26 cellular contexts compared by ENCODE assay signal in the genomic region with DNA sequence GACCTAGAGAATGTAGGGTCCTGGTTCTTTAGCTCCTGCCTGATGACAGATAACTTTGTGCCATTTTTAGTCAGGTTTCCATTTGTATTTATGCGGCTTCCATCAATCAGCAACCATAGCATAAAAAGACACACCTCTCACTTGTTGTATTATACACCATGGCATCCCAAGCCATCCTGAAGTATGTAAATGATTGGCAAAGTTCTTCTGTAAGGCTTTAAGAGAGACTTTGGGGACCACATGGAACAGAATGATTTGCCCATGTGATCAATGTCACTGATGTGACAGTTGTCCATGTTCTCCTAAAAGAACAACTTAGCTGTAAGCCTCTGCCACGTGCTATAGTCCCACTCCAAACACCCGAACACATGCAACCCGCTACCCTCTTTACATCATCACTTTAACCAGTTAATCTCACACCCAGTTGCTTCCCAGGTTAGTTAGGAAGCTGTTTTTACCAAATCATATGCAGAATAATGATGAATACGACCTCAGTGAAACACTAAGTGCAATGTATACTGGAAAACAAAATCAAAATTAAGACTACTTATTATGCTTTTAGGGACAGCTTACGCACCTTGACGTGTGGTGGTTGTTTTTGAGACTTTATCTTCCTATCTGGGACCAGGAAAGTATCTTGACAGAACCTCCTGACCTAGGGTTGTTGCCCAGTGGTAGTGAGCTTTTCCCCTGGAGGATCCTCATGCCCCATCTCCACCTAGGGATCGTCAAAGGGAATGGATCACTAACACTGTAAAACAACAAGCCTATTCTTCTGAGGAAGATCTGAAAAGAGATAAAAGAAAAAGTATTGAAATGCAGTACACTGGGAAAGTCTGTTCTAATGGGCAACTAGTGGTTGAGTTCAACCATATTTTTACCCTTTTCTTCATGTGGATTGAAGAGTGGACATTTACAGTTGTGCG. TPM values are rescaled to one million over a fixed set of nuclear protein-coding genes. Genes with fewer than 3 reads are reported as not detected.
"Had no signal": no experiment of that assay in that cellular context is flagged by ENCODE, and none has a peak within 500 bp of the region (broad histone marks: within the 10 kb centered on the region; RNA-seq: fewer than 3 reads in every experiment).

No MANE protein-coding gene starts in this region.

- H3K4me3 ChIP-seq: lung, mucosa of descending colon, neural progenitor cell, smooth muscle cell, suprapubic skin, transverse colon, upper lobe of right lung, vagina had no signal

- ATAC-seq: effector memory CD8-positive, alpha-beta T cell; mucosa of descending colon; natural killer cell treated with Interleukin-12 subunit alpha and Interleukin-12 subunit beta and Interleukin-15 and Interleukin-18, amount 100 ng/mL, for 72 hours; sciatic nerve; stimulated activated naive CD8-positive, alpha-beta T cell treated with anti-CD3 and anti-CD28 coated beads, Interleukin-15, amount 100 ng/mL, for 72 hours; upper lobe of right lung had no signal

- DNase-seq: cortex of kidney; effector memory CD8-positive, alpha-beta T cell; hypothalamus; mucosa of descending colon; naive B cell; stimulated activated CD4-positive, alpha-beta T cell treated with anti-CD3 and anti-CD28 coated beads, Interleukin-12 subunit alpha, Interleukin-12 subunit beta, amount 100 ng/mL, for 4 hours; stimulated activated CD4-positive, alpha-beta T cell treated with anti-CD3 and anti-CD28 coated beads, Interleukin-1b, Interleukin-23, amount 100 ng/mL, for 48 hours; stimulated activated CD4-positive, alpha-beta T cell treated with anti-CD3 and anti-CD28 coated beads, Interleukin-4, amount 100 ng/mL, for 1 hour; stimulated activated CD8-positive, alpha-beta memory T cell treated with anti-CD3 and anti-CD28 coated beads, Interleukin-4, amount 100 ng/mL, for 48 hours; stimulated activated naive CD4-positive, alpha-beta T cell; stimulated activated naive CD8-positive, alpha-beta T cell treated with anti-CD3 and anti-CD28 coated beads, Interleukin-15, amount 100 ng/mL, for 72 hours; transverse colon; upper lobe of right lung had no signal

- H3K27me3 ChIP-seq: neural progenitor cell, suprapubic skin, transverse colon, upper lobe of right lung, vagina had no signal

- H3K27me3 Mint-ChIP-seq: progenitor cell of endocrine pancreas; stimulated activated naive CD8-positive, alpha-beta T cell treated with anti-CD3 and anti-CD28 coated beads, Interleukin-15, amount 100 ng/mL, for 72 hours had no signal

- H3K36me3 ChIP-seq: neural progenitor cell, suprapubic skin, upper lobe of right lung had no signal

- H3K4me3 Mint-ChIP-seq: effector memory CD8-positive, alpha-beta T cell; memory B cell; mesothelial cell of epicardium; naive B cell; natural killer cell treated with Interleukin-12 subunit alpha and Interleukin-12 subunit beta and Interleukin-15 and Interleukin-18, amount 100 ng/mL, for 72 hours; neural progenitor cell; stimulated activated naive CD8-positive, alpha-beta T cell treated with anti-CD3 and anti-CD28 coated beads, Interleukin-15, amount 100 ng/mL, for 72 hours had no signal

- H3K4me1 Mint-ChIP-seq: memory B cell; mesothelial cell of epicardium; neural progenitor cell; stimulated activated naive CD8-positive, alpha-beta T cell treated with anti-CD3 and anti-CD28 coated beads, Interleukin-15, amount 100 ng/mL, for 72 hours had no signal

- H3K9me3 Mint-ChIP-seq: effector memory CD8-positive, alpha-beta T cell; memory B cell; mesothelial cell of epicardium; naive B cell; natural killer cell treated with Interleukin-12 subunit alpha and Interleukin-12 subunit beta and Interleukin-15 and Interleukin-18, amount 100 ng/mL, for 72 hours; neural progenitor cell; stimulated activated naive CD8-positive, alpha-beta T cell treated with anti-CD3 and anti-CD28 coated beads, Interleukin-15, amount 100 ng/mL, for 72 hours had no signal

- H3K27ac Mint-ChIP-seq: effector memory CD8-positive, alpha-beta T cell; memory B cell; mesothelial cell of epicardium; naive B cell; natural killer cell treated with Interleukin-12 subunit alpha and Interleukin-12 subunit beta and Interleukin-15 and Interleukin-18, amount 100 ng/mL, for 72 hours; neural progenitor cell; progenitor cell of endocrine pancreas; stimulated activated naive CD8-positive, alpha-beta T cell treated with anti-CD3 and anti-CD28 coated beads, Interleukin-15, amount 100 ng/mL, for 72 hours had no signal

- H3K4me1 ChIP-seq: neural progenitor cell, parathyroid adenoma, suprapubic skin, transverse colon, upper lobe of right lung had no signal

- H3K9me3 ChIP-seq: mucosa of descending colon, suprapubic skin, transverse colon, upper lobe of right lung, vagina had no signal

- H3K27ac ChIP-seq: neural progenitor cell, parathyroid adenoma, suprapubic skin, transverse colon, upper lobe of right lung, vagina had no signal

- FAIRE-seq: frontal cortex, keratinocyte had no signal

- H3K9ac ChIP-seq: neural progenitor cell, parathyroid adenoma had no signal

- H3K36me3 Mint-ChIP-seq: memory B cell; mesothelial cell of epicardium; natural killer cell treated with Interleukin-12 subunit alpha and Interleukin-12 subunit beta and Interleukin-15 and Interleukin-18, amount 100 ng/mL, for 72 hours; neural progenitor cell had no signal

RNA-seq across cellular contexts. Expression of a gene that starts 21.8 kb away (rescaled TPM):
- total RNA-seq: progenitor cell of endocrine pancreas, smooth muscle cell had no signal
- polyA plus RNA-seq: smooth muscle cell had no signal
